Comparison of ENCODE assay signal across 8 cellular contexts in the genomic region with DNA sequence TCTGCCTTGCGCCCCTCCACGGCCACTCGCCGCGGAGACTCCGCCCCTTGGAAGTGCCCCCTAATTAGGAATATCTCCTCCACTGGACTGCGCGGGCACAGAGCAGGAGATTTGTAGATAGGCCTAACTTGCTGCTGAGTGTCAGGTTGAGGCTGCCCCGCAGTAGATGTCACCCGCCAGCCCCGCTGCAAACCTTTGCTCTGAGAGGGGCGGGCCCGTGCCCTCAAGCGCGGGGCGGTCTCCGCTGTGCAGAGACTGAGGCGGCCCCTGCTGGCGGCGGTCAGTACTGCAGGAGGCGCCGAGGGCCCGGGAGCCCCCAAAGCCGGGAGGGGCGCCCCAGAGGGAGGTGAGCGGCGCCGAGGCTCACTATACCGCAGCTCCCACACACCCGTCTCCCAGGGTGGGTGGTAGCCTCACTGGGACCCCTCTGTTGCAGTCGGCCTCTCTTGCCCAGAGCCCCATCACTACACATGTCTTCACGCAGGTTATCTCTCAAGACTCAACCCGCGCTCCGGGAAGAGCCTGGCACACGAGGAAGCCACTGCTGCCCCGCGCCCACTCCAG. TPM values are rescaled to one million over a fixed set of nuclear protein-coding genes. Genes with fewer than 3 reads are reported as not detected.
A peak's percentile ranks its signal among the peaks of the same experiment; 100 is the strongest.
DNase-seq lines count a peak whose midpoint lies in the region; ATAC-seq and TF ChIP-seq lines count a peak whose summit lies in the region.

No MANE protein-coding gene starts in this region.

- H3K27ac ChIP-seq in OCI-LY7 (ENCODE audit: low read depth, low read length, poor library complexity, severe bottlenecking) (no peak overlapping the region), esophagus muscularis mucosa (replicated peaks in 1 of 4) (no peak overlapping the region)

- peaks cover 0 to under 1% (median 0%) of the 10 kb centered on the region in 4 donors for H3K27me3 ChIP-seq in esophagus muscularis mucosa

- peaks cover 33% of the 10 kb centered on the region for H3K4me1 Mint-ChIP-seq in nephron progenitor cell
- H3K4me1 Mint-ChIP-seq in stimulated activated naive CD8-positive, alpha-beta T cell treated with anti-CD3 and anti-CD28 coated beads, Interleukin-15, Interleukin-2, amounts not matched to agents 100 ng/mL and 50 ng/mL, for 24 hours (ENCODE audit: low read depth) = peaks cover 18% of the 10 kb centered on the region

- WGBS in esophagus muscularis mucosa = 25% methylated on average over 13 of the region's 38 CpGs

- DNase-seq in NCI-H748 (lab: John Stamatoyannopoulos, UW; ENCODE audit: unreplicated experiment) (peak; percentile 57), NCI-H748 treated with DMSO at 0.1 percent for 48 hours (lab: John Stamatoyannopoulos, UW) (no peak), OCI-LY7 (ENCODE audit: low spot score) (peak; percentile 75), activated T-cell treated with anti-CD3 and anti-CD28 coated beads for 4 hours (peak; percentile 89), esophagus muscularis mucosa (ENCODE audit: extremely low spot score) (no peak), nephron progenitor cell (peak; percentile 95)

- POLR2A ChIA-PET in OCI-LY7 (lab: Charles Lee) = no interaction called here

- no peak for TF ChIP-seq EP300 in esophagus muscularis mucosa (IDR thresholded peaks at IDR 0.05)

- H3K27ac Mint-ChIP-seq in nephron progenitor cell = no peak overlapping the region
- no peak overlapping the region for H3K27ac Mint-ChIP-seq in stimulated activated naive CD8-positive, alpha-beta T cell treated with anti-CD3 and anti-CD28 coated beads, Interleukin-15, Interleukin-2, amounts not matched to agents 100 ng/mL and 50 ng/mL, for 24 hours

- intact Hi-C loops in OCI-LY7 (cut with micrococcal nuclease; ENCODE audit: unreplicated experiment) (loop anchor here (1.0 to 10.0 kb wide), 3 partner anchors 101 to 243 kb away; a partner anchor contains a TSS), esophagus muscularis mucosa (cut with DNase I) (loop anchor here (5.0 to 10.0 kb wide), 2 partner anchors 36 to 373 kb away; a partner anchor contains a TSS)

- BruUV-seq in OCI-LY7 (replicated peaks; lab: Mats Ljungman, UMichigan) = no TSS peak

- H3K36me3 ChIP-seq in OCI-LY7 (ENCODE audit: insufficient read depth, low read length) = no peaks in the 10 kb centered on the region
- no peaks in the 10 kb centered on the region for H3K36me3 ChIP-seq in esophagus muscularis mucosa

- peak; percentile 86 for TF ChIP-seq CTCF in OCI-LY7 (conservative IDR thresholded peaks at IDR 0.05; ENCODE audit: low read length)
- peak in 2 of 3 experiments; percentile 97 to 99 for TF ChIP-seq CTCF in esophagus muscularis mucosa (IDR thresholded peaks at IDR 0.05)
- TF ChIP-seq CTCF in nephron progenitor cell (IDR thresholded peaks at IDR 0.05) = peak; percentile 99

- H3K9me2 ChIP-seq in OCI-LY7 (ENCODE audit: insufficient read depth, low read length) = no peaks in the 10 kb centered on the region

- CTCF ChIA-PET in OCI-LY7 (lab: Charles Lee; ENCODE audit: unreplicated experiment) = no interaction called here

- H2AFZ ChIP-seq in OCI-LY7 (ENCODE audit: low read length) = no peak overlapping the region

- no peaks in the 10 kb centered on the region for H4K20me1 ChIP-seq in OCI-LY7 (ENCODE audit: insufficient read depth, low read length)

- H3K79me2 ChIP-seq in OCI-LY7 (ENCODE audit: insufficient read depth, low read depth, low read length) = no peaks in the 10 kb centered on the region

- no peaks in the 10 kb centered on the region for H3K9me3 ChIP-seq in OCI-LY7 (ENCODE audit: low read length)
- no peaks in the 10 kb centered on the region for H3K9me3 ChIP-seq in esophagus muscularis mucosa

- H3K27me3 Mint-ChIP-seq in nephron progenitor cell (ENCODE audit: low read depth, poor library complexity) = peaks cover 22% of the 10 kb centered on the region
- H3K27me3 Mint-ChIP-seq in stimulated activated naive CD8-positive, alpha-beta T cell treated with anti-CD3 and anti-CD28 coated beads, Interleukin-15, Interleukin-2, amounts not matched to agents 100 ng/mL and 50 ng/mL, for 24 hours = peaks cover 20% of the 10 kb centered on the region

- no peak overlapping the region for H3K4me3 ChIP-seq in OCI-LY7 (ENCODE audit: low read depth, low read length, poor library complexity, severe bottlenecking)
- peak overlapping the region; percentile 40 to 56 (median 44) for H3K4me3 ChIP-seq in esophagus muscularis mucosa

- H3K4me3 Mint-ChIP-seq in nephron progenitor cell = peak overlapping the region; percentile 38
- H3K4me3 Mint-ChIP-seq in stimulated activated naive CD8-positive, alpha-beta T cell treated with anti-CD3 and anti-CD28 coated beads, Interleukin-15, Interleukin-2, amounts not matched to agents 100 ng/mL and 50 ng/mL, for 24 hours = peak overlapping the region; percentile 63

- no peaks in the 10 kb centered on the region for H3K9me3 Mint-ChIP-seq in nephron progenitor cell
- H3K9me3 Mint-ChIP-seq in stimulated activated naive CD8-positive, alpha-beta T cell treated with anti-CD3 and anti-CD28 coated beads, Interleukin-15, Interleukin-2, amounts not matched to agents 100 ng/mL and 50 ng/mL, for 24 hours = no peaks in the 10 kb centered on the region

- H3K4me1 ChIP-seq in OCI-LY7 (ENCODE audit: insufficient read depth, low read length, poor library complexity, severe bottlenecking) (no peaks in the 10 kb centered on the region), esophagus muscularis mucosa (peaks cover 8 to 23% (median 21%) of the 10 kb centered on the region in 4 donors)

- H3K4me2 ChIP-seq in OCI-LY7 (ENCODE audit: low read length) = peak overlapping the region; percentile 51

- H3K36me3 Mint-ChIP-seq in nephron progenitor cell (ENCODE audit: low read depth) = no peaks in the 10 kb centered on the region
- no peaks in the 10 kb centered on the region for H3K36me3 Mint-ChIP-seq in stimulated activated naive CD8-positive, alpha-beta T cell treated with anti-CD3 and anti-CD28 coated beads, Interleukin-15, Interleukin-2, amounts not matched to agents 100 ng/mL and 50 ng/mL, for 24 hours (ENCODE audit: low read depth)

- peak; percentile 45 for ATAC-seq in HG03457 (IDR thresholded peaks at IDR 0.05; ENCODE audit: unreplicated experiment)

- no peak for TF ChIP-seq POLR2A in esophagus muscularis mucosa (IDR thresholded peaks at IDR 0.05; ENCODE audit: low read depth)

RNA-seq across cellular contexts. Expression of a gene that starts 2.9 kb away (rescaled TPM):
- total RNA-seq in OCI-LY7 (2014; rRNA removed; shearing (Covaris generic)) = not detected in 2 replicates
- not detected in 2 replicates for total RNA-seq in OCI-LY7 (2022)
- total RNA-seq in esophagus muscularis mucosa = not detected

RNA-seq across cellular contexts. Expression of a gene that starts 28.5 kb away (rescaled TPM):
- 4.4 and 6.0 TPM in 2 replicates for total RNA-seq in OCI-LY7 (2014; rRNA removed; shearing (Covaris generic))
- total RNA-seq in OCI-LY7 (2022) (5.7 and 6.0 TPM in 2 replicates), esophagus muscularis mucosa (100 to 1,000 TPM in 1 of 4 donors, 10 to 100 TPM in 3; 26.2 to 238 (median 70.7) TPM)

Comparison
In these comparisons a context has a peak if more than half of its experiments do, and no peak if none do; other contexts are left out.
1. DNase-seq: peak in NCI-H748 (single experiment), OCI-LY7 (single experiment), activated T-cell treated with anti-CD3 and anti-CD28 coated beads for 4 hours (single experiment) and nephron progenitor cell (single experiment); none in NCI-H748 treated with DMSO at 0.1 percent for 48 hours (single experiment) and esophagus muscularis mucosa (single experiment).
2. Peak in every context shown above with its lines, with median percentiles within 50 percentile points of each other: CTCF ChIP-seq.